In genomic region chr1:89483010-89483756, GRCh38 we compare ENCODE assay signal across 8 cellular contexts. TPM values are rescaled to one million over a fixed set of nuclear protein-coding genes. Genes with fewer than 3 reads are reported as not detected.
DNase-seq lines count a peak whose midpoint lies in the region; ATAC-seq, FAIRE-seq and TF ChIP-seq lines count a peak whose summit lies in the region.

No MANE protein-coding gene starts in this region.

- H2AFZ ChIP-seq in neural progenitor cell (replicated peaks) = no peak overlapping the region

- H3K27ac Mint-ChIP-seq in activated T-cell treated with anti-CD3 and anti-CD28 coated beads, Interleukin-2, amount 50 U/mL, for 72 hours = no peak overlapping the region
- H3K27ac Mint-ChIP-seq in neural progenitor cell = no peak overlapping the region

- no peaks in the 10 kb centered on the region for H3K36me3 ChIP-seq in neural progenitor cell

- no peak overlapping the region for H3K4me3 ChIP-seq in fibroblast of pulmonary artery (replicated peaks; ENCODE audit: low read depth, low read length)
- no peak overlapping the region for H3K4me3 ChIP-seq in neural progenitor cell

- H3K27ac ChIP-seq in neural progenitor cell = no peak overlapping the region

- TF ChIP-seq CTCF in fibroblast of pulmonary artery (IDR thresholded peaks at IDR 0.05; ENCODE audit: low read length, missing control alignments) (peak; percentile 84), neural progenitor cell (IDR thresholded peaks at IDR 0.05) (peak; percentile 85)

- ATAC-seq in GM18873 (IDR thresholded peaks at IDR 0.05; ENCODE audit: low FRiP score, unreplicated experiment) = peak; percentile 67
- ATAC-seq in activated T-cell treated with anti-CD3 and anti-CD28 coated beads, Interleukin-2, amount 50 U/mL, for 72 hours (replicated peaks in 1 of 2) = peak; percentile 77 to 90

- no peak overlapping the region for H3K4me2 ChIP-seq in neural progenitor cell

- no peaks in the 10 kb centered on the region for H4K20me1 ChIP-seq in neural progenitor cell (ENCODE audit: low read depth)

- H3K9ac ChIP-seq in neural progenitor cell = no peak overlapping the region

- H3K4me3 Mint-ChIP-seq in activated T-cell treated with anti-CD3 and anti-CD28 coated beads, Interleukin-2, amount 50 U/mL, for 72 hours = no peak overlapping the region
- no peak overlapping the region for H3K4me3 Mint-ChIP-seq in neural progenitor cell

- H3K36me3 Mint-ChIP-seq in activated T-cell treated with anti-CD3 and anti-CD28 coated beads, Interleukin-2, amount 50 U/mL, for 72 hours (ENCODE audit: insufficient read depth in 2 of 2) = peaks cover 7 to 11% of the 10 kb centered on the region in 2 donors
- H3K36me3 Mint-ChIP-seq in neural progenitor cell = no peaks in the 10 kb centered on the region

- no peaks in the 10 kb centered on the region for H3F3A ChIP-seq in neural progenitor cell (ENCODE audit: low read depth)

- H3K79me2 ChIP-seq in neural progenitor cell (ENCODE audit: low read depth) = no peaks in the 10 kb centered on the region

- FAIRE-seq in A204.1 (lab: Jason Lieb, UNC) (peak; percentile 91), RCC 7860 (lab: Jason Lieb, UNC) (peak; percentile 60)

- H3K27me3 ChIP-seq in neural progenitor cell = no peaks in the 10 kb centered on the region

- peaks cover 3 to 4% of the 10 kb centered on the region in 2 donors for H3K9me3 Mint-ChIP-seq in activated T-cell treated with anti-CD3 and anti-CD28 coated beads, Interleukin-2, amount 50 U/mL, for 72 hours
- H3K9me3 Mint-ChIP-seq in neural progenitor cell = peaks cover 22% of the 10 kb centered on the region

- no peaks in the 10 kb centered on the region for H3K4me1 ChIP-seq in neural progenitor cell

- H3K4me1 Mint-ChIP-seq in activated T-cell treated with anti-CD3 and anti-CD28 coated beads, Interleukin-2, amount 50 U/mL, for 72 hours (ENCODE audit: low read depth) = peaks cover 32% of the 10 kb centered on the region
- H3K4me1 Mint-ChIP-seq in neural progenitor cell = no peaks in the 10 kb centered on the region

- H3K9me3 ChIP-seq in neural progenitor cell (ENCODE audit: low read depth) = no peaks in the 10 kb centered on the region

- peak; percentile 76 for DNase-seq in LoVo (ENCODE audit: low spot score)
- DNase-seq in RCC 7860 (ENCODE audit: low spot score) = peak; percentile 47
- peak; percentile 80 to 84 for DNase-seq in activated T-cell treated with anti-CD3 and anti-CD28 coated beads, Interleukin-2, amount 50 U/mL, for 72 hours
- DNase-seq in fibroblast of pulmonary artery (ENCODE audit: low read depth) = peak; percentile 91
- DNase-seq in neural progenitor cell (ENCODE audit: low spot score) = peak; percentile 92
- DNase-seq in stromal cell of bone marrow (ENCODE audit: low read depth) = peak; percentile 56

- H3K27me3 Mint-ChIP-seq in activated T-cell treated with anti-CD3 and anti-CD28 coated beads, Interleukin-2, amount 50 U/mL, for 72 hours (ENCODE audit: low read depth) = peaks cover 7% of the 10 kb centered on the region
- peaks cover 2% of the 10 kb centered on the region for H3K27me3 Mint-ChIP-seq in neural progenitor cell (ENCODE audit: insufficient read depth, low read depth)

RNA-seq across cellular contexts. Expression of gene LRRC8B, which starts 41.4 kb away (rescaled TPM):
- 10 to 100 TPM; 33.8 to 38.9 TPM for total RNA-seq in activated T-cell treated with anti-CD3 and anti-CD28 coated beads, Interleukin-2, amount 50 U/mL, for 72 hours
- 28.4 and 37.3 TPM in 2 replicates for total RNA-seq in neural progenitor cell (ENCODE audit: low replicate concordance)
